In the genomic region with DNA sequence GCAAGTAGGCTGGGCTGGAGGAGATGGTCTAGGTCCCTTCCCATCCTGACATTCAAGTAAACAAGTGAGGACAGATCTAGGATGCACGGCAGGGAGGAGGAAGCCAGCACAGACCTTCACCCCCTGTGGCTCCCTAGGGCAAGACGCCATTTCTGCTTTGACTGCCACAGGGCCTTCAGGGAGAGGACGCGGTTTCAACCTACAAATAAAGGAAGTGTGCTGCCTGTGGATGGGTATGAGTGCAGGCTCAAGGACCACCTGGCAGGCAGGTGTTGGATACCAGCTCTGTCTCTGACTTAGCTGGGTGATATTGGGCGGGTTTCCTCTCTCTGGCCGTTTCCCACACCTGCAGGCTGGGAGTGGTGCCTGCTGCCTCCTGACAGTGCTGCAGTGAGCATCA, we compare ENCODE assay signal across 1 cellular context.
TF ChIP-seq lines count a peak whose summit lies in the region.

No MANE protein-coding gene starts in this region.

TF ChIP-seq in GM23338, 12 proteins besides CTCF, POLR2A, EP300 and RAD21 (continued from another document):
- TF ChIP-seq, protein P1, sequence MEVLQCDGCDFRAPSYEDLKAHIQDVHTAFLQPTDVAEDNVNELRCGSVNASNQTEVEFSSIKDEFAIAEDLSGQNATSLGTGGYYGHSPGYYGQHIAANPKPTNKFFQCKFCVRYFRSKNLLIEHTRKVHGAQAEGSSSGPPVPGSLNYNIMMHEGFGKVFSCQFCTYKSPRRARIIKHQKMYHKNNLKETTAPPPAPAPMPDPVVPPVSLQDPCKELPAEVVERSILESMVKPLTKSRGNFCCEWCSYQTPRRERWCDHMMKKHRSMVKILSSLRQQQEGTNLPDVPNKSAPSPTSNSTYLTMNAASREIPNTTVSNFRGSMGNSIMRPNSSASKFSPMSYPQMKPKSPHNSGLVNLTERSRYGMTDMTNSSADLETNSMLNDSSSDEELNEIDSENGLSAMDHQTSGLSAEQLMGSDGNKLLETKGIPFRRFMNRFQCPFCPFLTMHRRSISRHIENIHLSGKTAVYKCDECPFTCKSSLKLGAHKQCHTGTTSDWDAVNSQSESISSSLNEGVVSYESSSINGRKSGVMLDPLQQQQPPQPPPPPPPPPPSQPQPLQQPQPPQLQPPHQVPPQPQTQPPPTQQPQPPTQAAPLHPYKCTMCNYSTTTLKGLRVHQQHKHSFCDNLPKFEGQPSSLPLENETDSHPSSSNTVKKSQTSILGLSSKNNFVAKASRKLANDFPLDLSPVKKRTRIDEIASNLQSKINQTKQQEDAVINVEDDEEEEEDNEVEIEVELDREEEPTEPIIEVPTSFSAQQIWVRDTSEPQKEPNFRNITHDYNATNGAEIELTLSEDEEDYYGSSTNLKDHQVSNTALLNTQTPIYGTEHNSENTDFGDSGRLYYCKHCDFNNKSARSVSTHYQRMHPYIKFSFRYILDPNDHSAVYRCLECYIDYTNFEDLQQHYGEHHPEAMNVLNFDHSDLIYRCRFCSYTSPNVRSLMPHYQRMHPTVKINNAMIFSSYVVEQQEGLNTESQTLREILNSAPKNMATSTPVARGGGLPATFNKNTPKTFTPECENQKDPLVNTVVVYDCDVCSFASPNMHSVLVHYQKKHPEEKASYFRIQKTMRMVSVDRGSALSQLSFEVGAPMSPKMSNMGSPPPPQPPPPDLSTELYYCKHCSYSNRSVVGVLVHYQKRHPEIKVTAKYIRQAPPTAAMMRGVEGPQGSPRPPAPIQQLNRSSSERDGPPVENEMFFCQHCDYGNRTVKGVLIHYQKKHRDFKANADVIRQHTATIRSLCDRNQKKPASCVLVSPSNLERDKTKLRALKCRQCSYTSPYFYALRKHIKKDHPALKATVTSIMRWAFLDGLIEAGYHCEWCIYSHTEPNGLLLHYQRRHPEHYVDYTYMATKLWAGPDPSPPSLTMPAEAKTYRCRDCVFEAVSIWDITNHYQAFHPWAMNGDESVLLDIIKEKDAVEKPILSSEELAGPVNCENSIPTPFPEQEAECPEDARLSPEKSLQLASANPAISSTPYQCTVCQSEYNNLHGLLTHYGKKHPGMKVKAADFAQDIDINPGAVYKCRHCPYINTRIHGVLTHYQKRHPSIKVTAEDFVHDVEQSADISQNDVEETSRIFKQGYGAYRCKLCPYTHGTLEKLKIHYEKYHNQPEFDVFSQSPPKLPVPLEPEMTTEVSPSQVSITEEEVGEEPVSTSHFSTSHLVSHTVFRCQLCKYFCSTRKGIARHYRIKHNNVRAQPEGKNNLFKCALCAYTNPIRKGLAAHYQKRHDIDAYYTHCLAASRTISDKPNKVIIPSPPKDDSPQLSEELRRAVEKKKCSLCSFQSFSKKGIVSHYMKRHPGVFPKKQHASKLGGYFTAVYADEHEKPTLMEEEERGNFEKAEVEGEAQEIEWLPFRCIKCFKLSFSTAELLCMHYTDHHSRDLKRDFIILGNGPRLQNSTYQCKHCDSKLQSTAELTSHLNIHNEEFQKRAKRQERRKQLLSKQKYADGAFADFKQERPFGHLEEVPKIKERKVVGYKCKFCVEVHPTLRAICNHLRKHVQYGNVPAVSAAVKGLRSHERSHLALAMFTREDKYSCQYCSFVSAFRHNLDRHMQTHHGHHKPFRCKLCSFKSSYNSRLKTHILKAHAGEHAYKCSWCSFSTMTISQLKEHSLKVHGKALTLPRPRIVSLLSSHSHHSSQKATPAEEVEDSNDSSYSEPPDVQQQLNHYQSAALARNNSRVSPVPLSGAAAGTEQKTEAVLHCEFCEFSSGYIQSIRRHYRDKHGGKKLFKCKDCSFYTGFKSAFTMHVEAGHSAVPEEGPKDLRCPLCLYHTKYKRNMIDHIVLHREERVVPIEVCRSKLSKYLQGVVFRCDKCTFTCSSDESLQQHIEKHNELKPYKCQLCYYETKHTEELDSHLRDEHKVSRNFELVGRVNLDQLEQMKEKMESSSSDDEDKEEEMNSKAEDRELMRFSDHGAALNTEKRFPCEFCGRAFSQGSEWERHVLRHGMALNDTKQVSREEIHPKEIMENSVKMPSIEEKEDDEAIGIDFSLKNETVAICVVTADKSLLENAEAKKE (CRISPR knock-in tag; IDR thresholded peaks at IDR 0.05), result no peak
- TF ChIP-seq ZNF114 (CRISPR knock-in tag; IDR thresholded peaks at IDR 0.05), result no peak
